Comparison of ENCODE assay signal across 8 cellular contexts in the genomic region with DNA sequence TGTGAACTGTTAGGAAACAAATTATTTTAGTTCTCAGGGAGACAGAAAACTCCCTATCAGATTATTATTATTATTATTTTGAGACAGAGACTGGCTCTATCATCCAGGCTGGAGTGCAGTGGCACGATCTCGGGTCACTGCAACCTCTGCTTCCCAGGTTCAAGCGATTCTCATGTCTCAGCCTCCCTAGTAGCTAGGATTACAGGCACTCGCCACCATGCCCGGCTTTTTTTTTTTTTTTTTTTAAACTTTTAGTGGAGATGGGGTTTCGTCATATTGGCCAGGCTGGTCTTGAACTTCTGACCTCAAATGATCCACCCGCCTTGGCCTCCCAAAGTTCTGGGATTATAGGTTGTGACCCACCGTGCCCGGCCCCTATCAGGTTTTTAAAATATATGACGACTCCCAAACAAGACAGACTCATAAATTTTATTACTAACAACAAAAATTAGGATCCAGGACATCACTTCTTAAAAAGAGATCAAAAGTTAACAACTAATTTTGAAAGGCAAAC. TPM values are rescaled to one million over a fixed set of nuclear protein-coding genes. Genes with fewer than 3 reads are reported as not detected.
A peak's percentile ranks its signal among the peaks of the same experiment; 100 is the strongest.
DNase-seq lines count a peak whose midpoint lies in the region; ATAC-seq, FAIRE-seq and TF ChIP-seq lines count a peak whose summit lies in the region.
"Not testable (repeated sequence)": the region's sequence is repeated elsewhere in the genome, so short reads cannot be mapped to it uniquely, and the experiment has no call there.

No MANE protein-coding gene starts in this region.

- peaks cover 15% of the 10 kb centered on the region for H3K9me3 ChIP-seq in A549
- not testable (repeated sequence) for H3K9me3 ChIP-seq in PC-3 (ENCODE audit: low read length); adipocyte (ENCODE audit: control insufficient read depth, low read length); liver (ENCODE audit: control insufficient read depth in 4 of 4, low read length in 3 of 4); uterus
- peaks cover 0 to 19% (median 8%) of the 10 kb centered on the region in 12 donors for H3K9me3 ChIP-seq in heart left ventricle

- peak overlapping the region; percentile 87 for H3K27ac Mint-ChIP-seq in activated T-cell treated with anti-CD3 and anti-CD28 coated beads, Interleukin-2, amount 50 U/mL, for 72 hours
- H3K27ac Mint-ChIP-seq in stimulated activated memory B cell treated with anti-CD40 and anti-IgM and Interleukin-4, amounts not matched to agents 10 μg/mL and 1 μg/mL and 100 μg/mL, for 72 hours: peak overlapping the region; percentile 40

- intact Hi-C loops in PC-3 (cut with micrococcal nuclease); heart left ventricle (cut with DNase I); uterus (cut with DNase I; ENCODE audit: low total_unique reads): not testable (repeated sequence)

- peaks cover 62% of the 10 kb centered on the region for H3K4me1 Mint-ChIP-seq in activated T-cell treated with anti-CD3 and anti-CD28 coated beads, Interleukin-2, amount 50 U/mL, for 72 hours (ENCODE audit: low read depth)
- peaks cover 46% of the 10 kb centered on the region for H3K4me1 Mint-ChIP-seq in stimulated activated memory B cell treated with anti-CD40 and anti-IgM and Interleukin-4, amounts not matched to agents 10 μg/mL and 1 μg/mL and 100 μg/mL, for 72 hours

- not testable (repeated sequence) for TF ChIP-seq CTCF in A549 (IDR thresholded peaks at IDR 0.05); PC-3 (conservative IDR thresholded peaks at IDR 0.05; ENCODE audit: low read depth, low read length); heart left ventricle (IDR thresholded peaks at IDR 0.05); liver (IDR thresholded peaks at IDR 0.05; ENCODE audit: low read depth, low read length, missing input control); uterus (IDR thresholded peaks at IDR 0.05)

- not testable (repeated sequence) for H3K9me3 Mint-ChIP-seq in activated T-cell treated with anti-CD3 and anti-CD28 coated beads, Interleukin-2, amount 50 U/mL, for 72 hours; stimulated activated memory B cell treated with anti-CD40 and anti-IgM and Interleukin-4, amounts not matched to agents 10 μg/mL and 1 μg/mL and 100 μg/mL, for 72 hours

- peaks cover 20% of the 10 kb centered on the region for H3K36me3 ChIP-seq in PC-3 (ENCODE audit: low read depth, low read length)
- not testable (repeated sequence) for H3K36me3 ChIP-seq in adipocyte (ENCODE audit: control insufficient read depth, insufficient read depth, low read length, severe bottlenecking); heart left ventricle; liver (ENCODE audit: control insufficient read depth in 4 of 4, insufficient read depth in 3 of 4, low read depth in 1 of 4, low read length in 3 of 4); uterus

- H3K4me3 Mint-ChIP-seq in activated T-cell treated with anti-CD3 and anti-CD28 coated beads, Interleukin-2, amount 50 U/mL, for 72 hours: peak overlapping the region in 1 of 2 donors; percentile 71
- not testable (repeated sequence) for H3K4me3 Mint-ChIP-seq in stimulated activated memory B cell treated with anti-CD40 and anti-IgM and Interleukin-4, amounts not matched to agents 10 μg/mL and 1 μg/mL and 100 μg/mL, for 72 hours

- H3K4me1 ChIP-seq in A549: peaks cover 49% of the 10 kb centered on the region
- H3K4me1 ChIP-seq in PC-3 (ENCODE audit: insufficient read depth, low read length): peaks cover 41% of the 10 kb centered on the region
- peaks cover 57% of the 10 kb centered on the region for H3K4me1 ChIP-seq in adipocyte (ENCODE audit: control insufficient read depth, insufficient read depth, low read length)
- peaks cover 2 to 69% (median 38%) of the 10 kb centered on the region in 12 donors for H3K4me1 ChIP-seq in heart left ventricle
- peaks cover 19 to 44% (median 37%) of the 10 kb centered on the region in 4 donors for H3K4me1 ChIP-seq in liver (ENCODE audit: control insufficient read depth in 4 of 4, insufficient read depth in 4 of 4, low read length in 3 of 4)
- not testable (repeated sequence) for H3K4me1 ChIP-seq in uterus

- peaks cover 82% of the 10 kb centered on the region for H3K79me2 ChIP-seq in PC-3 (ENCODE audit: low read length)

- H3F3A ChIP-seq in PC-3 (ENCODE audit: low read length, unreplicated experiment): peaks cover 21% of the 10 kb centered on the region

- TF ChIP-seq RAD21 in A549 (conservative IDR thresholded peaks at IDR 0.05 in 1 of 2, IDR thresholded peaks at IDR 0.05 in 1 of 2); liver (IDR thresholded peaks at IDR 0.05): not testable (repeated sequence)

- H3K9me2 ChIP-seq in PC-3 (replicated peaks; ENCODE audit: low read length): not testable (repeated sequence)

- 96% methylated on average over 10 of the region's 10 CpGs for WGBS in A549 (ENCODE audit: missing lambda C conversion rate)
- 85 to 93% (median 89%) methylated on average over 10 of the region's 10 CpGs for WGBS in heart left ventricle, 4 donors
- 44% methylated on average over 10 of the region's 10 CpGs for WGBS in liver

- H3K4me3 ChIP-seq in A549; PC-3 (ENCODE audit: low read length); heart left ventricle; liver (ENCODE audit: low read depth in 1 of 3, low read length in 3 of 3); uterus: not testable (repeated sequence)
- peak overlapping the region; percentile 59 for H3K4me3 ChIP-seq in adipocyte (ENCODE audit: low read length)

- H4K20me1 ChIP-seq in PC-3 (ENCODE audit: low read length): not testable (repeated sequence)

- not testable (repeated sequence) for TF ChIP-seq EP300 in A549 (IDR thresholded peaks at IDR 0.05)

- DNase-seq in A549 (ENCODE audit: low read depth in 1 of 2, low spot score in 1 of 2); PC-3; activated T-cell treated with anti-CD3 and anti-CD28 coated beads, Interleukin-2, amount 50 U/mL, for 72 hours; adipocyte (ENCODE audit: low read depth); heart left ventricle; uterus: not testable (repeated sequence)

- H3K27me3 ChIP-seq in PC-3 (ENCODE audit: low read length); adipocyte (replicated peaks; ENCODE audit: control insufficient read depth, insufficient read depth, low read length); heart left ventricle; liver (ENCODE audit: control insufficient read depth in 4 of 4, insufficient read depth in 4 of 4, low read length in 3 of 4); uterus: not testable (repeated sequence)

- H2AFZ ChIP-seq in PC-3 (ENCODE audit: low read length): not testable (repeated sequence)

- CTCF ChIA-PET in A549 (lab: Yijun Ruan, JAX): interaction anchor here (0.6 to 1.8 kb wide), 5 partner anchors 27 to 1693 kb away, joined by 3 to 10 read pairs (median 3); no protein-coding TSS in a partner anchor
- CTCF ChIA-PET in PC-3 (lab: Charles Lee): not testable (repeated sequence)

- H3K27ac ChIP-seq in A549; PC-3 (ENCODE audit: low read length): not testable (repeated sequence)
- H3K27ac ChIP-seq in heart left ventricle (peak overlapping the region; percentile 11 to 98 (median 70)), liver (ENCODE audit: low read depth in 1 of 2, low read length in 2 of 2) (peak overlapping the region; percentile 36 to 60), uterus (peak overlapping the region; percentile 5 to 57)

- H3K36me3 Mint-ChIP-seq in activated T-cell treated with anti-CD3 and anti-CD28 coated beads, Interleukin-2, amount 50 U/mL, for 72 hours (ENCODE audit: insufficient read depth in 2 of 2): peaks cover 10 to 16% of the 10 kb centered on the region in 2 donors
- peaks cover 13% of the 10 kb centered on the region for H3K36me3 Mint-ChIP-seq in stimulated activated memory B cell treated with anti-CD40 and anti-IgM and Interleukin-4, amounts not matched to agents 10 μg/mL and 1 μg/mL and 100 μg/mL, for 72 hours

- not testable (repeated sequence) for TF ChIP-seq POLR2A in A549 (IDR thresholded peaks at IDR 0.05; ENCODE audit: low read length); heart left ventricle (IDR thresholded peaks at IDR 0.05); uterus (IDR thresholded peaks at IDR 0.05)

- ATAC-seq in A549; PC-3; activated T-cell treated with anti-CD3 and anti-CD28 coated beads, Interleukin-2, amount 50 U/mL, for 72 hours (replicated peaks in 1 of 2); heart left ventricle; stimulated activated memory B cell treated with anti-CD40 and anti-IgM and Interleukin-4, amounts not matched to agents 10 μg/mL and 1 μg/mL and 100 μg/mL, for 72 hours: not testable (repeated sequence)

- not testable (repeated sequence) for FAIRE-seq in A549 (lab: Jason Lieb, UNC)

- not testable (repeated sequence) for H3K9ac ChIP-seq in PC-3 (ENCODE audit: low read length); liver (ENCODE audit: low read depth in 1 of 2, low read length in 2 of 2)
- peak overlapping the region; percentile 60 for H3K9ac ChIP-seq in adipocyte (ENCODE audit: low read length)

- H3K4me2 ChIP-seq in A549 (peak overlapping the region; percentile 46), PC-3 (ENCODE audit: low read length) (0 out of 2 replicates have a peak overlapping the region, but pooled peaks have one; percentile 4)

- H3K27me3 Mint-ChIP-seq in activated T-cell treated with anti-CD3 and anti-CD28 coated beads, Interleukin-2, amount 50 U/mL, for 72 hours (ENCODE audit: low read depth); stimulated activated memory B cell treated with anti-CD40 and anti-IgM and Interleukin-4, amounts not matched to agents 10 μg/mL and 1 μg/mL and 100 μg/mL, for 72 hours: not testable (repeated sequence)

- BruUV-seq in PC-3 (replicated peaks; lab: Mats Ljungman, UMichigan): not testable (repeated sequence)

- POLR2A ChIA-PET in A549 (lab: Yijun Ruan, JAX): not testable (repeated sequence)
- POLR2A ChIA-PET in PC-3 (lab: Charles Lee; ENCODE audit: unreplicated experiment): interaction anchor here (0.5 kb wide), 1 partner anchor 129 kb away, joined by 27 read pairs; no protein-coding TSS in a partner anchor

RNA-seq across cellular contexts. Expression of a gene that starts 8.3 kb away (rescaled TPM):
- polyA plus RNA-seq in A549 (2011; rRNA removed) (27.1 and 30.3 TPM in 2 replicates), A549 (2017; fragmentation: RNase III; extraction: RNeasy Plus Mini Kit Qiagen cat#74134 plus additional on column Dnase treatment) (13.8 to 15.1 TPM (median 14.7 TPM) in 3 replicates), heart left ventricle (10 to 100 TPM; 26.6 to 53.1 TPM), liver (1 to 10 TPM; 5.6 to 8.2 TPM)
- 7.9 and 10.0 TPM in 2 replicates for polyA plus RNA-seq in A549 (2012; cell fraction: cytosol; rRNA removed)
- polyA plus RNA-seq in A549 (2012; cell fraction: nucleus; rRNA removed): 4.8 and 6.7 TPM in 2 replicates
- 32.6 and 34.4 TPM in 2 replicates for polyA minus RNA-seq in A549 (2011; rRNA and poly(A)+ RNA removed)
- total RNA-seq in PC-3 (2014; rRNA removed) (9.0 and 16.0 TPM in 2 replicates), heart left ventricle (100 to 1,000 TPM in 1 of 9 donors, 10 to 100 TPM in 8; 47.5 to 113 (median 72.7) TPM), liver (10 to 100 TPM in 1 of 2 donors, 1 to 10 TPM in 1; 8.5 to 15.7 TPM), uterus (10 to 100 TPM in 3 of 4 donors, 1 to 10 TPM in 1; 3.6 to 34.1 (median 21.1) TPM)
- 10 to 100 TPM; 42.6 to 42.9 TPM for total RNA-seq in activated T-cell treated with anti-CD3 and anti-CD28 coated beads, Interleukin-2, amount 50 U/mL, for 72 hours

RNA-seq across cellular contexts. Expression of a gene that starts 39.2 kb away (rescaled TPM):
- polyA plus RNA-seq in A549 (2011; rRNA removed): 56.9 and 62.2 TPM in 2 replicates
- polyA plus RNA-seq in A549 (2012; cell fraction: cytosol; rRNA removed): 26.2 and 35.0 TPM in 2 replicates
- polyA plus RNA-seq in A549 (2012; cell fraction: nucleus; rRNA removed): 74.3 and 74.7 TPM in 2 replicates
- 26.3 to 27.8 TPM (median 26.5 TPM) in 3 replicates for polyA plus RNA-seq in A549 (2017; fragmentation: RNase III; extraction: RNeasy Plus Mini Kit Qiagen cat#74134 plus additional on column Dnase treatment)
- polyA minus RNA-seq in A549 (2011; rRNA and poly(A)+ RNA removed): 27.0 and 30.7 TPM in 2 replicates
- 40.0 and 40.6 TPM in 2 replicates for total RNA-seq in PC-3 (2014; rRNA removed)
- total RNA-seq in activated T-cell treated with anti-CD3 and anti-CD28 coated beads, Interleukin-2, amount 50 U/mL, for 72 hours: 1 to 10 TPM; 9.7 to 10.0 TPM
- 10 to 100 TPM; 17.3 to 27.7 (median 20.2) TPM for total RNA-seq in heart left ventricle
- polyA plus RNA-seq in heart left ventricle: 10 to 100 TPM; 12.6 to 18.5 TPM
- total RNA-seq in liver: 10 to 100 TPM; 11.3 to 12.0 TPM
- 10 to 100 TPM in 1 of 2 donors, 1 to 10 TPM in 1; 6.0 to 10.4 TPM for polyA plus RNA-seq in liver
- 10 to 100 TPM; 40.0 to 61.8 (median 49.9) TPM for total RNA-seq in uterus
